Comparison of ENCODE assay signal across 26 cellular contexts in genomic region chr1:182245040-182245439, GRCh38.
"Had no signal": no experiment of that assay in that cellular context is flagged by ENCODE, and none has a peak within 500 bp of the region (broad histone marks: within the 10 kb centered on the region; RNA-seq: fewer than 3 reads in every experiment).

No MANE protein-coding gene starts in this region.

- FAIRE-seq: urothelium cell line had no signal

- H3K4me1 ChIP-seq: testis, tibial artery, uterus had no signal

- H3K36me3 ChIP-seq: stomach, suprapubic skin, thoracic aorta, thyroid gland, tibial artery, tibial nerve, transverse colon, upper lobe of left lung, upper lobe of right lung, uterus, vagina had no signal

- ATAC-seq: stimulated activated effector memory CD8-positive, alpha-beta T cell treated with anti-CD3 and anti-CD28 coated beads, Interleukin-12 subunit alpha, Interleukin-12 subunit beta, amount 100 ng/mL, for 72 hours; stimulated activated memory B cell treated with anti-CD40 and anti-IgM and Interleukin-4, amounts not matched to agents 10 μg/mL and 1 μg/mL and 100 μg/mL, for 72 hours; stimulated activated naive B cell treated with anti-CD40 and anti-IgM and Interleukin-4, amounts not matched to agents 10 μg/mL and 1 μg/mL and 100 μg/mL, for 72 hours; stimulated activated naive CD8-positive, alpha-beta T cell treated with anti-CD3 and anti-CD28 coated beads, Interleukin-15, amount 100 ng/mL, for 72 hours; stimulated activated naive CD8-positive, alpha-beta T cell treated with anti-CD3 and anti-CD28 coated beads, Interleukin-15, Interleukin-2, amounts not matched to agents 100 U/mL and 50 U/mL, for 24 hours; upper lobe of right lung had no signal

- H3K9me3 ChIP-seq: stomach, suprapubic skin, testis, thoracic aorta, thyroid gland, tibial artery, tibial nerve, transverse colon, upper lobe of left lung, upper lobe of right lung, uterus, vagina had no signal

- DNase-seq: stimulated activated CD4-positive, alpha-beta T cell treated with anti-CD3 and anti-CD28 coated beads, Interleukin-2, amount 100 ng/mL, for 48 hours; stimulated activated CD4-positive, alpha-beta T cell treated with anti-CD3 and anti-CD28 coated beads, Interleukin-4, amount 100 ng/mL, for 1 hour; stimulated activated CD4-positive, alpha-beta T cell treated with anti-CD3 and anti-CD28 coated beads, Interleukin-4, amount 100 ng/mL, for 24 hours; stimulated activated CD4-positive, alpha-beta T cell treated with anti-CD3 and anti-CD28 coated beads, Interleukin-4, amount 100 ng/mL, for 4 hours; stimulated activated CD8-positive, alpha-beta memory T cell treated with anti-CD3 and anti-CD28 coated beads, Interleukin-4, amount 100 ng/mL, for 48 hours; stimulated activated naive B cell treated with anti-CD40 and anti-IgM and Interleukin-4, amounts not matched to agents 10 μg/mL and 1 μg/mL and 100 μg/mL, for 72 hours; stimulated activated naive CD4-positive, alpha-beta T cell; stimulated activated naive CD4-positive, alpha-beta T cell treated with Interleukin-2 at 50 U/mL for 16 hours; stimulated activated naive CD8-positive, alpha-beta T cell treated with anti-CD3 and anti-CD28 coated beads, Interleukin-15, amount 100 ng/mL, for 72 hours; stimulated activated naive CD8-positive, alpha-beta T cell treated with anti-CD3 and anti-CD28 coated beads, Interleukin-15, Interleukin-2, amounts not matched to agents 100 U/mL and 50 U/mL, for 24 hours; stomach; substantia nigra; testis; thyroid gland; tibial artery; transverse colon; upper lobe of left lung; upper lobe of right lung; uterus had no signal

- H3K27me3 ChIP-seq: stomach, suprapubic skin, testis, thyroid gland, tibial nerve, transverse colon, upper lobe of left lung, upper lobe of right lung, uterus, vagina had no signal

- H3K27ac ChIP-seq: stomach, suprapubic skin, testis, thoracic aorta, thyroid gland, tibial artery, tibial nerve, transverse colon, upper lobe of left lung, upper lobe of right lung, uterus, vagina had no signal

- H3K4me3 ChIP-seq: stomach, suprapubic skin, testis, thoracic aorta, thyroid gland, tibial artery, tibial nerve, transverse colon, upper lobe of left lung, upper lobe of right lung, uterus, vagina had no signal
